ENCODE assay signal across 1 cellular context in genomic region chr16:11613381-11614303, GRCh38.
TF ChIP-seq lines count a peak whose summit lies in the region.

No MANE protein-coding gene starts in this region.

TF ChIP-seq in K562, 482 proteins besides CTCF, POLR2A, EP300 and RAD21 (continued from another document and continues in another):
- TF ChIP-seq ELF1 (tag; IDR thresholded peaks at IDR 0.05) = peak; percentile 48; the same call in 1 of the 2 replicates
- TF ChIP-seq BCOR (IDR thresholded peaks at IDR 0.05) = peak; percentile 100
- TF ChIP-seq NFE2L1 (tag; IDR thresholded peaks at IDR 0.05; ENCODE audit: borderline replicate concordance, low read depth) = no peak
- TF ChIP-seq BACH1 (tag; IDR thresholded peaks at IDR 0.05) = 0 out of 2 replicates have a peak, but pooled peaks have one; percentile 39
- 0 out of 2 replicates have a peak, but pooled peaks have one; percentile 31 for TF ChIP-seq PHF21A (IDR thresholded peaks at IDR 0.05; ENCODE audit: borderline replicate concordance, low read depth)
- TF ChIP-seq ZNF197 (CRISPR knock-in tag; IDR thresholded peaks at IDR 0.05; ENCODE audit: low read depth) = no peak
- TF ChIP-seq ETS2 (tag; IDR thresholded peaks at IDR 0.05; ENCODE audit: borderline replicate concordance, poor library complexity, severe bottlenecking) = no peak
- TF ChIP-seq BDP1 (IDR thresholded peaks at IDR 0.05; ENCODE audit: insufficient read depth, insufficient read length) = no peak
- no peak; the same call in 1 of the 2 replicates for TF ChIP-seq MAFG (tag; conservative IDR thresholded peaks at IDR 0.05)
- TF ChIP-seq ZFP91 (CRISPR knock-in tag; IDR thresholded peaks at IDR 0.05) = no peak
- peak; percentile 39 to 83; a peak in 2 of 4 replicates for TF ChIP-seq TRIM24 (IDR thresholded peaks at IDR 0.05)
- TF ChIP-seq ZNF740 (CRISPR knock-in tag; IDR thresholded peaks at IDR 0.05) = no peak
- TF ChIP-seq ZNF740 (tag; IDR thresholded peaks at IDR 0.05) = no peak
- TF ChIP-seq CREB3 (tag; conservative IDR thresholded peaks at IDR 0.05; ENCODE audit: low read depth) = no peak
- TF ChIP-seq ZNF512 (tag; IDR thresholded peaks at IDR 0.05) = no peak
- no peak for TF ChIP-seq ZNF699 (CRISPR knock-in tag; IDR thresholded peaks at IDR 0.05; ENCODE audit: insufficient replicate concordance)
- TF ChIP-seq PTBP1 (IDR thresholded peaks at IDR 0.05; ENCODE audit: low read depth, low read length) = peak; percentile 95; the same call in 1 of the 2 replicates
- TF ChIP-seq WHSC1 (IDR thresholded peaks at IDR 0.05; ENCODE audit: low read length) = no peak
- no peak for TF ChIP-seq SIX5 (IDR thresholded peaks at IDR 0.05; ENCODE audit: borderline replicate concordance in 1 of 2, insufficient read depth in 1 of 2, low read depth in 1 of 2, low read length in 2 of 2)
- TF ChIP-seq TCF7L2 (IDR thresholded peaks at IDR 0.05; ENCODE audit: low read depth, low read length) = no peak
- TF ChIP-seq NFXL1 (CRISPR knock-in tag; IDR thresholded peaks at IDR 0.05) = no peak
- no peak for TF ChIP-seq THAP12 (CRISPR knock-in tag; IDR thresholded peaks at IDR 0.05)
- no peak for TF ChIP-seq ZNF511 (CRISPR knock-in tag; IDR thresholded peaks at IDR 0.05)
- TF ChIP-seq MEF2D (tag; conservative IDR thresholded peaks at IDR 0.05; ENCODE audit: low read depth) = peak; percentile 70; the same call in 1 of the 2 replicates
- TF ChIP-seq SMARCA5 (IDR thresholded peaks at IDR 0.05) = peak; percentile 99
- peak; percentile 81; the same call in 1 of the 2 replicates for TF ChIP-seq CTBP1 (IDR thresholded peaks at IDR 0.05; ENCODE audit: borderline replicate concordance)
- no peak for TF ChIP-seq POLR3G (IDR thresholded peaks at IDR 0.05; ENCODE audit: extremely low read depth, insufficient read length, insufficient replicate concordance)
- no peak for TF ChIP-seq STAT5B (CRISPR knock-in tag; IDR thresholded peaks at IDR 0.05)
- TF ChIP-seq HINFP (tag; conservative IDR thresholded peaks at IDR 0.05; ENCODE audit: low read depth) = peak; percentile 91
- no peak; the same call in 1 of the 2 replicates for TF ChIP-seq ZBTB7A (IDR thresholded peaks at IDR 0.05; ENCODE audit: borderline replicate concordance, control insufficient read depth, low read depth, low read length)
- TF ChIP-seq KAT8 (IDR thresholded peaks at IDR 0.05; ENCODE audit: low read depth) = no peak
- TF ChIP-seq NCOR1 (IDR thresholded peaks at IDR 0.05) = peak; percentile 54
- peak; percentile 61 for TF ChIP-seq GTF3C2 (IDR thresholded peaks at IDR 0.05; ENCODE audit: borderline replicate concordance, extremely low read depth, insufficient read length)
- TF ChIP-seq MLLT1 (IDR thresholded peaks at IDR 0.05) = peak in 1 of 2 experiments; percentile 59; a peak in 1 of 4 replicates
- TF ChIP-seq FOXA1 (IDR thresholded peaks at IDR 0.05; ENCODE audit: borderline replicate concordance) = no peak
- TF ChIP-seq C11orf30 (IDR thresholded peaks at IDR 0.05; ENCODE audit: low read depth) = peak; percentile 6; the same call in 1 of the 2 replicates
- no peak for TF ChIP-seq HDAC6 (IDR thresholded peaks at IDR 0.05; ENCODE audit: low read depth, low read length)
- TF ChIP-seq ZFPM2 (CRISPR knock-in tag; IDR thresholded peaks at IDR 0.05) = no peak
- no peak for TF ChIP-seq ZNF445 (CRISPR knock-in tag; IDR thresholded peaks at IDR 0.05; ENCODE audit: low read depth)
- no peak for TF ChIP-seq DEAF1 (CRISPR knock-in tag; IDR thresholded peaks at IDR 0.05)
- TF ChIP-seq MAZ (CRISPR knock-in tag; conservative IDR thresholded peaks at IDR 0.05 in 1 of 2, IDR thresholded peaks at IDR 0.05 in 1 of 2) = peak in 1 of 2 experiments; percentile 74; a peak in 1 of 4 replicates
- no peak for TF ChIP-seq ZNF717 (CRISPR knock-in tag; IDR thresholded peaks at IDR 0.05)
- TF ChIP-seq FOSL1 (tag; conservative IDR thresholded peaks at IDR 0.05) = peak; percentile 98
- peak; percentile 63 for TF ChIP-seq E2F8 (IDR thresholded peaks at IDR 0.05; ENCODE audit: low read depth, partially characterized antibody)
- TF ChIP-seq CHD4 (IDR thresholded peaks at IDR 0.05; ENCODE audit: insufficient read depth, insufficient replicate concordance, low read depth, low read length, poor library complexity, severe bottlenecking) = peak; percentile 91
- TF ChIP-seq ZNF217 (CRISPR knock-in tag; IDR thresholded peaks at IDR 0.05) = no peak
